Comparison of ENCODE assay signal across 8 cellular contexts in genomic region chr12:111313833-111314259, GRCh38. TPM values are rescaled to one million over a fixed set of nuclear protein-coding genes. Genes with fewer than 3 reads are reported as not detected.
DNase-seq lines count a peak whose midpoint lies in the region; ATAC-seq and TF ChIP-seq lines count a peak whose summit lies in the region.

No MANE protein-coding gene starts in this region.

- no peaks in the 10 kb centered on the region for H3K4me1 Mint-ChIP-seq in activated CD4-positive, alpha-beta memory T cell treated with anti-CD3 and anti-CD28 coated beads for 36 hours (ENCODE audit: low read depth)

- H3K4me2 ChIP-seq in GM23248 (ENCODE audit: unreplicated experiment) = no peak overlapping the region

- H4K20me1 ChIP-seq in GM23248 (ENCODE audit: insufficient read depth) = no peaks in the 10 kb centered on the region

- H3K79me2 ChIP-seq in GM23248 (ENCODE audit: insufficient read depth) = no peaks in the 10 kb centered on the region

- H3K27ac Mint-ChIP-seq in activated CD4-positive, alpha-beta memory T cell treated with anti-CD3 and anti-CD28 coated beads for 36 hours = no peak overlapping the region

- in situ Hi-C loops in GM23248 (cut with MboI) = no loop called here

- intact Hi-C loops in activated CD4-positive, alpha-beta memory T cell treated with anti-CD3 and anti-CD28 coated beads for 36 hours (cut with micrococcal nuclease) = loop anchor here (2.0 to 5.0 kb wide), 2 partner anchors 47 to 377 kb away; no protein-coding TSS in a partner anchor

- CTCF ChIA-PET in AG04450 (lab: Charles Lee) = interaction anchor here (0.7 to 5.0 kb wide), 6 partner anchors 11 to 1536 kb away, joined by 3 to 31 read pairs (median 4); no protein-coding TSS in a partner anchor
- CTCF ChIA-PET in activated CD4-positive, alpha-beta memory T cell treated with anti-CD3 and anti-CD28 coated beads for 36 hours (lab: Charles Lee) = interaction anchor here (0.8 to 2.7 kb wide), 4 partner anchors 9 to 377 kb away, joined by 3 to 12 read pairs (median 9); no protein-coding TSS in a partner anchor

- H3K9ac ChIP-seq in GM23248 = no peak overlapping the region

- POLR2A ChIA-PET in AG04450 (lab: Yijun Ruan, JAX) = no interaction called here
- POLR2A ChIA-PET in activated CD4-positive, alpha-beta memory T cell treated with anti-CD3 and anti-CD28 coated beads for 36 hours (lab: Charles Lee) = no interaction called here

- no peak for ATAC-seq in HG02884 (IDR thresholded peaks at IDR 0.05; ENCODE audit: unreplicated experiment)

- H3K36me3 Mint-ChIP-seq in activated CD4-positive, alpha-beta memory T cell treated with anti-CD3 and anti-CD28 coated beads for 36 hours = no peaks in the 10 kb centered on the region

- H3K27ac ChIP-seq in AG04450 (ENCODE audit: low read depth, low read length) = no peak overlapping the region
- H3K27ac ChIP-seq in GM23248 = no peak overlapping the region

- no peaks in the 10 kb centered on the region for H3K36me3 ChIP-seq in GM23248 (ENCODE audit: low read depth)

- H3K4me1 ChIP-seq in GM23248 (ENCODE audit: insufficient read depth) = no peaks in the 10 kb centered on the region

- peak; percentile 23 for DNase-seq in AG04450 (ENCODE audit: low read depth, low spot score)
- DNase-seq in GM23248 = peak; percentile 69
- DNase-seq in NCI-H526 treated with DMSO at 0.1 percent for 48 hours (lab: John Stamatoyannopoulos, UW) = peak; percentile 56
- peak; percentile 77 for DNase-seq in activated CD4-positive, alpha-beta memory T cell treated with anti-CD3 and anti-CD28 coated beads for 36 hours
- peak; percentile 71 for DNase-seq in effector CD4-positive, alpha-beta T cell
- DNase-seq in lung microvascular endothelial cell (ENCODE audit: low read depth in 2 of 2) = peak; percentile 77 to 87
- peak; percentile 45 for DNase-seq in stimulated activated CD8-positive, alpha-beta memory T cell treated with anti-CD3 and anti-CD28 coated beads, Interleukin-12 subunit alpha, Interleukin-12 subunit beta, amount 100 ng/mL, for 4 hours (ENCODE audit: low read depth)

- no peaks in the 10 kb centered on the region for H3K9me2 ChIP-seq in GM23248 (ENCODE audit: insufficient read depth)

- no peaks in the 10 kb centered on the region; the same call in 1 of the 2 replicates for H3K9me3 ChIP-seq in AG04450 (ENCODE audit: control insufficient read depth, insufficient read depth, low read length)
- H3K9me3 ChIP-seq in GM23248 (ENCODE audit: low read depth) = no peaks in the 10 kb centered on the region

- 1 to 3% methylated on average over 8 of the region's 8 CpGs for WGBS in GM23248 (ENCODE audit: low coverage in 1 of 2, low lambda C conversion rate in 2 of 2, missing lambda C conversion rate in 2 of 2), 2 experiments

- TF ChIP-seq CTCF in AG04450 (IDR thresholded peaks at IDR 0.05; ENCODE audit: low read depth, low read length) = peak; percentile 91

- peaks cover 6% of the 10 kb centered on the region for H3K27me3 ChIP-seq in AG04450 (ENCODE audit: control insufficient read depth, insufficient read depth, low read length)
- H3K27me3 ChIP-seq in GM23248 (replicated peaks; ENCODE audit: insufficient read depth) = no peaks in the 10 kb centered on the region; the same call in 1 of the 2 replicates

- H3K4me3 ChIP-seq in AG04450 (ENCODE audit: low read depth, low read length) (no peak overlapping the region), GM23248 (no peak overlapping the region)

- no peaks in the 10 kb centered on the region for H3K9me3 Mint-ChIP-seq in activated CD4-positive, alpha-beta memory T cell treated with anti-CD3 and anti-CD28 coated beads for 36 hours

- no peak overlapping the region for H3K4me3 Mint-ChIP-seq in activated CD4-positive, alpha-beta memory T cell treated with anti-CD3 and anti-CD28 coated beads for 36 hours

- no peak overlapping the region for H2AFZ ChIP-seq in GM23248

- no peaks in the 10 kb centered on the region for H3F3A ChIP-seq in GM23248 (ENCODE audit: insufficient read depth)

- H3K27me3 Mint-ChIP-seq in activated CD4-positive, alpha-beta memory T cell treated with anti-CD3 and anti-CD28 coated beads for 36 hours = peaks cover 11% of the 10 kb centered on the region

RNA-seq across cellular contexts. Expression of gene PHETA1, which starts 55.0 kb away (rescaled TPM):
- polyA plus RNA-seq in AG04450 (2011; rRNA removed) (3.5 TPM in 2 replicates), GM23248 (2016; fragmentation: Nextera tagmentation; extraction: Ambion mirVana) (6.6 and 7.9 TPM in 2 replicates)
- 1.7 and 1.8 TPM in 2 replicates for polyA minus RNA-seq in AG04450 (2011; rRNA and poly(A)+ RNA removed)
- total RNA-seq in GM23248 (2014; rRNA removed; shearing (Covaris generic)) = 4.8 and 12.9 TPM in 2 replicates
- 1 to 10 TPM; 1.4 to 2.2 TPM for total RNA-seq in activated CD4-positive, alpha-beta memory T cell treated with anti-CD3 and anti-CD28 coated beads for 36 hours
- total RNA-seq in lung microvascular endothelial cell = 5.0 and 9.1 TPM in 2 replicates

Comparison
In these comparisons a context has a peak if more than half of its experiments do, and no peak if none do; other contexts are left out.
1. DNase-seq: peak in every context shown above with its lines; median percentile 82 in lung microvascular endothelial cell; 77 in activated CD4-positive, alpha-beta memory T cell treated with anti-CD3 and anti-CD28 coated beads for 36 hours; 71 in effector CD4-positive, alpha-beta T cell; 69 in GM23248; 56 in NCI-H526 treated with DMSO at 0.1 percent for 48 hours; 45 in stimulated activated CD8-positive, alpha-beta memory T cell treated with anti-CD3 and anti-CD28 coated beads, Interleukin-12 subunit alpha, Interleukin-12 subunit beta, amount 100 ng/mL, for 4 hours; 23 in AG04450.